8 cellular contexts compared by ENCODE assay signal in the genomic region with DNA sequence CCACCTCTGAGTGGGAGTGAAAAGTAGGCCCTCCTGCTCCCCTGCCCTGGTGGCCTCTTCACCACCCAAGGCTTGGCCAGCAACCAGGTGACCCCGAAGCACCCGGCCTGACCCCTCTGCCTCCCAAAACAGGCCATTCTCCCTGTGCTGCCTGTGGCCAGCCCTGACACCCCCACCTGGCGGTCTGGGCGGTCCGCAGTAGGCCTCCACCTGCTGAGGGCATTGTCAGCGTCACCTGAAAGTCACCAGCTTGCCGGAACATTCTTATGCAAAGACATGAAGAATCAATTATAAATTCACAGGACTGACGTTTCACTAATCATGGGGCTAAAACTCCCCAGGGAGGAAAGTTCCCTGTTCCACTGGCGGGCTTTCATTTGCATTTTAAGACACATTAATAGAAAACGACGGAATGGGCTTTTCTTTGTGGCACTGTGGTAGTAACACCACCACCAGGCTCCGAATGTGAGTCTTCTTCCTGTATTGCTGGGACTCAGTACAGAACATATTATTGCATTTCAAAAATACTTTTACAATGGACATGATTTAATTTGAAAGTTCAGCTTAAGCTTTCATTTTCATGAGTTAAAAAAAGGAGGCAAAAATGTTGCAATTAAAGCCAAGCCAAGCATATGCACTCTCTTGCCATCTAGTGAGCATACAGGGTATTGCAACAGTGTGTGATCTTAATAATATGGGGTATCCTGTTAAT. TPM values are rescaled to one million over a fixed set of nuclear protein-coding genes. Genes with fewer than 3 reads are reported as not detected.
A peak's percentile ranks its signal among the peaks of the same experiment; 100 is the strongest.
DNase-seq lines count a peak whose midpoint lies in the region; ATAC-seq and TF ChIP-seq lines count a peak whose summit lies in the region.

No MANE protein-coding gene starts in this region.

- H3K4me1 ChIP-seq in right lobe of liver (peaks cover 0 to 5% (median under 1%) of the 10 kb centered on the region in 4 donors), tibial artery (peaks cover 0 to 24% (median 10%) of the 10 kb centered on the region in 4 donors)

- 47% methylated on average over 5 of the region's 12 CpGs for WGBS in right lobe of liver (ENCODE audit: insufficient coverage, low coverage, low lambda C conversion rate, missing lambda C conversion rate)

- H3K9me3 ChIP-seq in right lobe of liver (no peaks in the 10 kb centered on the region), tibial artery (no peaks in the 10 kb centered on the region)

- TF ChIP-seq CTCF in HL-60 (IDR thresholded peaks at IDR 0.05; ENCODE audit: insufficient read depth, low read length) (peak; percentile 86), choroid plexus epithelial cell (conservative IDR thresholded peaks at IDR 0.05; ENCODE audit: low read depth, low read length) (peak; percentile 85), right lobe of liver (IDR thresholded peaks at IDR 0.05) (peak; percentile 84 to 92 (median 88)), tibial artery (IDR thresholded peaks at IDR 0.05) (peak; percentile 83 to 98)

- peaks cover 0 to 18% (median 8%) of the 10 kb centered on the region in 4 donors for H3K36me3 ChIP-seq in right lobe of liver
- H3K36me3 ChIP-seq in tibial artery: peaks cover 20 to 93% (median 60%) of the 10 kb centered on the region in 3 donors

- no peak overlapping the region for H3K27ac ChIP-seq in HL-60 (replicated peaks)
- H3K27ac ChIP-seq in right lobe of liver: no peak overlapping the region
- peak overlapping the region; percentile 52 to 73 for H3K27ac ChIP-seq in tibial artery

- H3K4me3 ChIP-seq in HL-60 (replicated peaks; ENCODE audit: insufficient read depth, low read length): no peak overlapping the region
- H3K4me3 ChIP-seq in choroid plexus epithelial cell (ENCODE audit: low read depth, low read length): no peak overlapping the region
- H3K4me3 ChIP-seq in right lobe of liver: no peak overlapping the region
- no peak overlapping the region for H3K4me3 ChIP-seq in tibial artery

- H3K27me3 ChIP-seq in HL-60 (ENCODE audit: insufficient read depth, poor library complexity, severe bottlenecking) (no peaks in the 10 kb centered on the region), right lobe of liver (no peaks in the 10 kb centered on the region), tibial artery (no peaks in the 10 kb centered on the region)

- TF ChIP-seq POLR2A in right lobe of liver (IDR thresholded peaks at IDR 0.05): no peak

- intact Hi-C loops in right lobe of liver (cut with DNase I): no loop called here
- intact Hi-C loops in tibial artery (cut with DNase I; ENCODE audit: low total_unique reads): loop anchor here (10.0 kb wide), 1 partner anchor 1607 kb away; no protein-coding TSS in a partner anchor

- peak; percentile 48 for DNase-seq in stimulated activated CD4-positive, alpha-beta T cell treated with anti-CD3 and anti-CD28 coated beads, Interleukin-4, amount 100 ng/mL, for 24 hours
- DNase-seq in stimulated activated CD4-positive, alpha-beta T cell treated with anti-CD3 and anti-CD28 coated beads, Interleukin-1b, Interleukin-23, amount 100 ng/mL, for 48 hours: no peak
- peak; percentile 39 to 45 for DNase-seq in HL-60 (ENCODE audit: low read depth in 1 of 2, low spot score in 1 of 2)
- DNase-seq in OCI-M2 (lab: John Stamatoyannopoulos, UW; ENCODE audit: unreplicated experiment): peak; percentile 1
- peak; percentile 82 for DNase-seq in choroid plexus epithelial cell (ENCODE audit: low read depth)
- no peak for DNase-seq in right lobe of liver
- DNase-seq in tibial artery: peak in 1 of 2 donors; percentile 65

- peak; percentile 74 for ATAC-seq in GM21528 (IDR thresholded peaks at IDR 0.05; ENCODE audit: low FRiP score, unreplicated experiment)
- ATAC-seq in right lobe of liver: peak; percentile 55 to 74 (median 70)

RNA-seq across cellular contexts. Expression of a gene that starts 57.4 kb away (rescaled TPM):
- 100 to 1,000 TPM; 165 to 470 (median 246) TPM for total RNA-seq in right lobe of liver

Comparison
In these comparisons a context has a peak if more than half of its experiments do, and no peak if none do; other contexts are left out.
1. DNase-seq: peak in stimulated activated CD4-positive, alpha-beta T cell treated with anti-CD3 and anti-CD28 coated beads, Interleukin-4, amount 100 ng/mL, for 24 hours (single experiment), HL-60 (2 of 2), OCI-M2 (single experiment) and choroid plexus epithelial cell (single experiment); none in stimulated activated CD4-positive, alpha-beta T cell treated with anti-CD3 and anti-CD28 coated beads, Interleukin-1b, Interleukin-23, amount 100 ng/mL, for 48 hours (single experiment) and right lobe of liver (0 of 3).
2. H3K27ac ChIP-seq: peak in tibial artery (2 of 2); none in HL-60 (single experiment) and right lobe of liver (0 of 3).
3. Peak in every context shown above with its lines, with median percentiles within 50 percentile points of each other: CTCF ChIP-seq.